ENCODE assay signal across 29 cellular contexts in the genomic region with DNA sequence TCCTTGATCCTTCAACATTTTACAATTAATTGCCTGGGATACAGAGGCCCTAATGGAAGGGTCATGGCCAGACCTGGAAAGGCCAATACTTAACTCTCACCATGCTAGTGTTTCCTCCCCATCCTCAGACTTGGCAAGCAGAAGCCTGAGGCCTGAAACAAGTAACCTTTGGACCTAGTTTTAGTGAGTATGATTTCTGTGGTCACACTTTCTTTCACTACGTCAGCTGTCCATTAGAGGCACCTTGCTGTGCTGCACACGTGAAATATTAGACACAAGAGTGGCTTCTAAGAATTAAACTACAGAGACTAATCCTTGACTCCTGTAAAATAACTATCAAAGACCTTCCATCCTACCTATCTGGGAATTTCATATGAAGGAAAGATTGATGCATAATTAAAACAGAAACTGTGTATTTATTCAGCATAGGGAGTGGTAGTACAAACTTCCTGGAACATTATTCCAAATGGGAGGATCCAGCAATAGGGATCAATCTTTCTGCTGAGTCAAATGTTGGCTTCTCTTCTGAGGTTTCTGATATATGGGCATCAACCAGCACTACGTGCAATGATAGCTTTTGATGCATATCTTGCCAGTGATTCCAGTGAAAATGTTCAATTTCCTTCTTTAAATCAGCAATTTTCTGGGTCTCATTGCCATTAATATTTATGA.
DNase-seq lines count a peak whose midpoint lies in the region; ATAC-seq and TF ChIP-seq lines count a peak whose summit lies in the region.
"Had no signal": no experiment of that assay in that cellular context is flagged by ENCODE, and none has a peak within 500 bp of the region (broad histone marks: within the 10 kb centered on the region; RNA-seq: fewer than 3 reads in every experiment).

No MANE protein-coding gene starts in this region.

- TF ChIP-seq CTCF in KMS-11 (conservative IDR thresholded peaks at IDR 0.05; ENCODE audit: low read depth, low read length) (no peak), stomach (IDR thresholded peaks at IDR 0.05) (no peak)

- H3K4me1 ChIP-seq in KMS-11 (ENCODE audit: low read depth, poor library complexity, severe bottlenecking) (peaks cover 19% of the 10 kb centered on the region), esophagus (ENCODE audit: control insufficient read depth in 2 of 2, insufficient read depth in 2 of 2, low read length in 1 of 2) (no peaks in the 10 kb centered on the region), stomach (peaks cover 0 to 13% (median 2%) of the 10 kb centered on the region in 4 donors)
- H3K4me1 ChIP-seq: BLaER1, left lung, vagina had no signal

- H4K20me1 ChIP-seq in KMS-11 (ENCODE audit: insufficient read depth): no peaks in the 10 kb centered on the region
- H4K20me1 ChIP-seq: BLaER1 had no signal

- H2AFZ ChIP-seq in KMS-11 (ENCODE audit: low read depth): no peak overlapping the region
- H2AFZ ChIP-seq: GM23248 had no signal

- H3K36me3 ChIP-seq in KMS-11 (ENCODE audit: insufficient read depth): no peaks in the 10 kb centered on the region
- H3K36me3 ChIP-seq in esophagus (ENCODE audit: control insufficient read depth in 2 of 2, insufficient read depth in 2 of 2, low read length in 1 of 2): no peaks in the 10 kb centered on the region
- H3K36me3 ChIP-seq in stomach: no peaks in the 10 kb centered on the region
- H3K36me3 ChIP-seq: BLaER1, left lung, thoracic aorta, vagina, WERI-Rb-1 had no signal

- intact Hi-C loops in stomach (cut with DNase I; ENCODE audit: low total_unique reads): no loop called here

- H3K27ac ChIP-seq in KMS-11 (no peak overlapping the region), esophagus (ENCODE audit: low read depth in 2 of 2, low read length in 1 of 2) (peak overlapping the region; percentile 95), stomach (peak overlapping the region; percentile 7 to 89 (median 68))
- H3K27ac ChIP-seq: BLaER1, GM23248, left lung, thoracic aorta, vagina, WERI-Rb-1 had no signal

- H3K27me3 ChIP-seq in KMS-11 (ENCODE audit: insufficient read depth, low read depth) (no peaks in the 10 kb centered on the region), esophagus (ENCODE audit: control insufficient read depth in 1 of 2, insufficient read depth in 2 of 2, low read length in 2 of 2) (no peaks in the 10 kb centered on the region), stomach (no peaks in the 10 kb centered on the region)
- H3K27me3 ChIP-seq: BLaER1, left lung, vagina had no signal

- H3K79me2 ChIP-seq in KMS-11 (ENCODE audit: insufficient read depth, low read depth): no peaks in the 10 kb centered on the region

- H3K9ac ChIP-seq in KMS-11: no peak overlapping the region
- H3K9ac ChIP-seq: BLaER1, GM23248 had no signal

- peak; percentile 56 for ATAC-seq in GM18511 (IDR thresholded peaks at IDR 0.05; ENCODE audit: unreplicated experiment)
- ATAC-seq: activated naive CD4-positive, alpha-beta T cell treated with anti-CD3 and anti-CD28 coated beads, Interleukin-2, amount 50 U/mL, for 72 hours; left lung; right cardiac atrium; stimulated activated naive CD8-positive, alpha-beta T cell treated with anti-CD3 and anti-CD28 coated beads, Interleukin-15, Interleukin-2, amounts not matched to agents 100 U/mL and 50 U/mL, for 24 hours had no signal

- H3K9me3 ChIP-seq in esophagus (ENCODE audit: control insufficient read depth in 2 of 2, insufficient read depth in 1 of 2, low read depth in 1 of 2, low read length in 1 of 2): no peaks in the 10 kb centered on the region
- no peaks in the 10 kb centered on the region for H3K9me3 ChIP-seq in stomach
- H3K9me3 ChIP-seq: BLaER1, left lung, thoracic aorta, vagina had no signal

- H3K4me3 ChIP-seq in KMS-11 (IDR thresholded peaks at IDR 0.05; ENCODE audit: insufficient read depth, low read depth, low read length): no peak overlapping the region
- no peak overlapping the region for H3K4me3 ChIP-seq in esophagus (ENCODE audit: low read depth in 1 of 2, low read length in 2 of 2)
- H3K4me3 ChIP-seq in stomach: no peak overlapping the region
- H3K4me3 ChIP-seq: BLaER1, GM23248, left lung, thoracic aorta, vagina had no signal

- H3K4me2 ChIP-seq in KMS-11: peak overlapping the region; percentile 26; the same call in 1 of the 2 replicates
- H3K4me2 ChIP-seq: BLaER1 had no signal

- WGBS in esophagus, 2 donors: 39 to 47% methylated on average over 3 of the region's 3 CpGs
- WGBS in stomach, 5 donors: 29 to 56% (median 38%) methylated on average over 3 of the region's 3 CpGs

- TF ChIP-seq POLR2A in stomach (IDR thresholded peaks at IDR 0.05): no peak

- DNase-seq in stomach (peak; percentile 29), activated T-cell treated with anti-CD3 and anti-CD28 coated beads for 4 hours (no peak), hippocampal formation (lab: John Stamatoyannopoulos, UW) (no peak), ureter (ENCODE audit: low spot score) (no peak)
- DNase-seq: activated CD4-positive, alpha-beta T cell treated with anti-CD3 and anti-CD28 coated beads for 48 hours; activated effector memory CD4-positive, alpha-beta T cell treated with Interleukin-2 at 50 U/mL for 16 hours; anterior cingulate cortex; COR-L47; DMS79; effector CD8-positive, alpha-beta T cell; GDM1; GM23248; left lung; mesenchymal stem cell; naive B cell; NCI-H1417 treated with DMSO at 0.1 percent for 48 hours; NCI-H345; right cardiac atrium; stimulated activated CD4-positive, alpha-beta T cell treated with anti-CD3 and anti-CD28 coated beads, Interleukin-1b, Interleukin-23, amount 100 ng/mL, for 48 hours; stimulated activated naive CD8-positive, alpha-beta T cell treated with anti-CD3 and anti-CD28 coated beads, Interleukin-15, Interleukin-2, amounts not matched to agents 100 U/mL and 50 U/mL, for 24 hours; SW 1271; WERI-Rb-1 had no signal

- no peak for TF ChIP-seq EP300 in stomach (IDR thresholded peaks at IDR 0.05)
